In genomic region chr3:161137260-161137659, GRCh38 we compare ENCODE assay signal across 13 cellular contexts. TPM values are rescaled to one million over a fixed set of nuclear protein-coding genes. Genes with fewer than 3 reads are reported as not detected.
DNase-seq lines count a peak whose midpoint lies in the region; ATAC-seq and TF ChIP-seq lines count a peak whose summit lies in the region.
"Had no signal": no experiment of that assay in that cellular context is flagged by ENCODE, and none has a peak within 500 bp of the region (broad histone marks: within the 10 kb centered on the region; RNA-seq: fewer than 3 reads in every experiment).

No MANE protein-coding gene starts in this region.

- H3F3A ChIP-seq in PC-3 (ENCODE audit: low read length, unreplicated experiment), result peaks cover 9% of the 10 kb centered on the region
- no peaks in the 10 kb centered on the region for H3F3A ChIP-seq in neural progenitor cell (ENCODE audit: low read depth)

- CTCF ChIA-PET in PC-3 (lab: Charles Lee), result no interaction called here

- TF ChIP-seq CTCF in PC-3 (conservative IDR thresholded peaks at IDR 0.05; ENCODE audit: low read depth, low read length) (no peak), neural progenitor cell (IDR thresholded peaks at IDR 0.05) (no peak)

- 0 out of 2 replicates have a peak overlapping the region, but pooled peaks have one; percentile 94 for H3K27ac ChIP-seq in PC-3 (ENCODE audit: low read length)
- no peak overlapping the region for H3K27ac ChIP-seq in neural progenitor cell
- H3K27ac ChIP-seq: GM23248 had no signal

- H3K27ac Mint-ChIP-seq in neural progenitor cell, result no peak overlapping the region
- H3K27ac Mint-ChIP-seq: CD4-positive, alpha-beta memory T cell had no signal

- no peaks in the 10 kb centered on the region for H3K9me2 ChIP-seq in PC-3 (replicated peaks; ENCODE audit: low read length)

- H3K79me2 ChIP-seq in PC-3 (ENCODE audit: low read length) (no peaks in the 10 kb centered on the region), neural progenitor cell (ENCODE audit: low read depth) (no peaks in the 10 kb centered on the region)

- no peak overlapping the region for H3K4me3 ChIP-seq in HAP-1
- H3K4me3 ChIP-seq in PC-3 (ENCODE audit: low read length), result no peak overlapping the region
- no peak overlapping the region for H3K4me3 ChIP-seq in neural progenitor cell
- H3K4me3 ChIP-seq: GM23248 had no signal

- no peaks in the 10 kb centered on the region for H3K9me3 ChIP-seq in HAP-1
- no peaks in the 10 kb centered on the region for H3K9me3 ChIP-seq in PC-3 (ENCODE audit: low read length)
- H3K9me3 ChIP-seq in neural progenitor cell (ENCODE audit: low read depth), result no peaks in the 10 kb centered on the region
- H3K9me3 ChIP-seq: Caco-2 had no signal

- peak; percentile 27 to 84 for DNase-seq in HAP-1 (ENCODE audit: low spot score in 2 of 2)
- DNase-seq in PC-3, result no peak
- DNase-seq in iPS-NIHi11 (ENCODE audit: low spot score), result peak; percentile 12
- no peak for DNase-seq in neural progenitor cell (ENCODE audit: low spot score)
- no peak for DNase-seq in COR-L47 (lab: John Stamatoyannopoulos, UW)
- DNase-seq in NCI-H2029 treated with DMSO at 0.1 percent for 48 hours (lab: John Stamatoyannopoulos, UW), result no peak
- DNase-seq: C1 segment of cervical spinal cord; Caco-2; CD4-positive, alpha-beta memory T cell; DMS153; DND-41; GM23248; HCEC 1CT had no signal

- H3K9ac ChIP-seq in PC-3 (ENCODE audit: low read length) (no peak overlapping the region), neural progenitor cell (no peak overlapping the region)
- H3K9ac ChIP-seq: GM23248 had no signal

- H4K20me1 ChIP-seq in PC-3 (ENCODE audit: low read length), result no peaks in the 10 kb centered on the region
- no peaks in the 10 kb centered on the region for H4K20me1 ChIP-seq in neural progenitor cell (ENCODE audit: low read depth)

- no peak overlapping the region for H3K4me2 ChIP-seq in PC-3 (ENCODE audit: low read length)
- H3K4me2 ChIP-seq in neural progenitor cell, result no peak overlapping the region

- no peaks in the 10 kb centered on the region for H3K36me3 Mint-ChIP-seq in neural progenitor cell
- H3K36me3 Mint-ChIP-seq: CD4-positive, alpha-beta memory T cell had no signal

- intact Hi-C loops in PC-3 (cut with micrococcal nuclease), result loop anchor here (5.0 kb wide), 2 partner anchors 35 to 280 kb away; no protein-coding TSS in a partner anchor

- POLR2A ChIA-PET in PC-3 (lab: Charles Lee; ENCODE audit: unreplicated experiment), result no interaction called here

- no peaks in the 10 kb centered on the region for H3K9me3 Mint-ChIP-seq in neural progenitor cell

- H3K4me1 Mint-ChIP-seq in neural progenitor cell, result no peaks in the 10 kb centered on the region
- H3K4me1 Mint-ChIP-seq: CD4-positive, alpha-beta memory T cell had no signal

- ATAC-seq in PC-3, result no peak

- no peak overlapping the region for H3K4me3 Mint-ChIP-seq in neural progenitor cell
- H3K4me3 Mint-ChIP-seq: CD4-positive, alpha-beta memory T cell had no signal

- H3K36me3 ChIP-seq in HAP-1 (replicated peaks) (no peaks in the 10 kb centered on the region), PC-3 (ENCODE audit: low read depth, low read length) (no peaks in the 10 kb centered on the region), neural progenitor cell (no peaks in the 10 kb centered on the region)

- H3K4me1 ChIP-seq in HAP-1 (peaks cover 10% of the 10 kb centered on the region), PC-3 (ENCODE audit: insufficient read depth, low read length) (peaks cover 39% of the 10 kb centered on the region), neural progenitor cell (no peaks in the 10 kb centered on the region)
- H3K4me1 ChIP-seq: Caco-2 had no signal

- BruUV-seq in PC-3 (replicated peaks; lab: Mats Ljungman, UMichigan), result no TSS peak

- H3K27me3 Mint-ChIP-seq in neural progenitor cell (ENCODE audit: insufficient read depth, low read depth), result peaks cover 2% of the 10 kb centered on the region

- H3K27me3 ChIP-seq in HAP-1 (ENCODE audit: low read depth) (no peaks in the 10 kb centered on the region), PC-3 (ENCODE audit: low read length) (no peaks in the 10 kb centered on the region), neural progenitor cell (no peaks in the 10 kb centered on the region)

- H2AFZ ChIP-seq in PC-3 (ENCODE audit: low read length) (no peak overlapping the region), neural progenitor cell (replicated peaks) (no peak overlapping the region)
- H2AFZ ChIP-seq: GM23248 had no signal

- in situ Hi-C loops in HAP-1 (cut with MboI; ENCODE audit: low sequenced_read_pairs), result no loop called here

RNA-seq across cellular contexts. Expression of gene B3GALNT1, which starts 32.1 kb away (rescaled TPM):
- total RNA-seq in PC-3 (2014; rRNA removed) (110 and 125 TPM in 2 replicates), neural progenitor cell (ENCODE audit: low replicate concordance) (13.8 and 22.5 TPM in 2 replicates)

Comparison
In these comparisons a context has a peak if more than half of its experiments do, and no peak if none do; other contexts are left out.
1. DNase-seq: peak in HAP-1 (2 of 2) and iPS-NIHi11 (single experiment); none in PC-3 (single experiment), neural progenitor cell (single experiment), COR-L47 (single experiment) and NCI-H2029 treated with DMSO at 0.1 percent for 48 hours (single experiment).